Comparison of ENCODE assay signal across 1 cellular context in the genomic region with DNA sequence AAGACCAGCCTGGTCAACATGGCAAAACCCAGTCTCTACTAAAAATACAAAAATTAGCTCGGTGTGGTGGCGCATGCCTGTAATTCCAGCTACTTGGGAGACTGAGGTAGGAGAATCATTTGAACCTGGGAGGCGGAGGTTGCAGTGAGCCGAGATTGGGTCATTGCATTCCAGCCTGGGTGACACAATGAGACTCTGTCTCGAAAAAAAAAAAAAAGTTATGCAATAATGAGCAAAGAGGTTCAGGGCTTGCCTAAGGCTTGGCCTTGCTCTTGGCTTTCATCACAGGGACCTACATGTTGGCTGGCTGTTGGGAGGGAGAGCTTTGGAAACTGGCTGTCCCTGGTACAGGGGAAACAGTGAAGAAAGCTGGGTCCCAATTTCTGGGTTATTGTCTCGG.
TF ChIP-seq lines count a peak whose summit lies in the region.
"Not testable (repeated sequence)": the region's sequence is repeated elsewhere in the genome, so short reads cannot be mapped to it uniquely, and the experiment has no call there.

No MANE protein-coding gene starts in this region.

TF ChIP-seq in HepG2, 621 proteins besides CTCF, POLR2A, EP300 and RAD21 (continues in another document):
- TF ChIP-seq HDAC2 (CRISPR knock-in tag; IDR thresholded peaks at IDR 0.05) (peak; percentile 91), ZNF335 (CRISPR knock-in tag; IDR thresholded peaks at IDR 0.05) (peak; percentile 89), ZNF24 (IDR thresholded peaks at IDR 0.05) (peak; percentile 68; the same call in 1 of the 2 replicates), ATF7 (IDR thresholded peaks at IDR 0.05) (peak; percentile 96), ATF7 (CRISPR knock-in tag; IDR thresholded peaks at IDR 0.05) (peak; percentile 93), FOXO1 (CRISPR knock-in tag; IDR thresholded peaks at IDR 0.05) (peak; percentile 66; the same call in 1 of the 2 replicates), ZFP41 (CRISPR knock-in tag; IDR thresholded peaks at IDR 0.05; ENCODE audit: borderline replicate concordance) (0 out of 2 replicates have a peak, but pooled peaks have one; percentile 51), MIER2 (CRISPR knock-in tag; IDR thresholded peaks at IDR 0.05) (peak; percentile 83), NR2F1 (CRISPR knock-in tag; IDR thresholded peaks at IDR 0.05) (peak; percentile 54 to 70; a peak in 2 of 4 replicates), BORCS8-MEF2B (CRISPR knock-in tag; IDR thresholded peaks at IDR 0.05) (peak; percentile 67; the same call in 1 of the 2 replicates), ZNF143 (CRISPR knock-in tag; IDR thresholded peaks at IDR 0.05) (0 out of 2 replicates have a peak, but pooled peaks have one; percentile 36), ZNF124 (CRISPR knock-in tag; IDR thresholded peaks at IDR 0.05) (peak; percentile 95; the same call in 1 of the 2 replicates), PHF5A (CRISPR knock-in tag; IDR thresholded peaks at IDR 0.05; ENCODE audit: low read depth, unreplicated experiment) (peak; percentile 82), SP140L (CRISPR knock-in tag; IDR thresholded peaks at IDR 0.05; ENCODE audit: borderline replicate concordance) (0 out of 2 replicates have a peak, but pooled peaks have one; percentile 39), FOXA1 (CRISPR knock-in tag; IDR thresholded peaks at IDR 0.05) (0 out of 2 replicates have a peak, but pooled peaks have one; percentile 30), ZNF34 (CRISPR knock-in tag; IDR thresholded peaks at IDR 0.05; ENCODE audit: borderline replicate concordance) (0 out of 2 replicates have a peak, but pooled peaks have one; percentile 68), MED1 (CRISPR knock-in tag; IDR thresholded peaks at IDR 0.05) (peak; percentile 84), ZNF614 (CRISPR knock-in tag; IDR thresholded peaks at IDR 0.05; ENCODE audit: borderline replicate concordance) (peak; percentile 83), ZBTB21 (CRISPR knock-in tag; IDR thresholded peaks at IDR 0.05) (peak; percentile 64; the same call in 1 of the 2 replicates), BHLHE40 (IDR thresholded peaks at IDR 0.05; ENCODE audit: low read length) (0 out of 2 replicates have a peak, but pooled peaks have one; percentile 8), GATAD1 (CRISPR knock-in tag; IDR thresholded peaks at IDR 0.05) (peak; percentile 61), YEATS4 (CRISPR knock-in tag; IDR thresholded peaks at IDR 0.05; ENCODE audit: borderline replicate concordance) (0 out of 2 replicates have a peak, but pooled peaks have one; percentile 45), ZNF878 (CRISPR knock-in tag; IDR thresholded peaks at IDR 0.05) (peak; percentile 97), MIER3 (CRISPR knock-in tag; IDR thresholded peaks at IDR 0.05; ENCODE audit: borderline replicate concordance) (peak; percentile 94; the same call in 1 of the 2 replicates), ZNF547 (CRISPR knock-in tag; IDR thresholded peaks at IDR 0.05) (peak; percentile 46; the same call in 1 of the 2 replicates), MAZ (CRISPR knock-in tag; IDR thresholded peaks at IDR 0.05; ENCODE audit: low read depth) (peak; percentile 78; the same call in 1 of the 2 replicates), DMAP1 (CRISPR knock-in tag; IDR thresholded peaks at IDR 0.05) (peak; percentile 64; the same call in 1 of the 2 replicates), TBX3 (IDR thresholded peaks at IDR 0.05; ENCODE audit: borderline replicate concordance) (peak; percentile 37; the same call in 1 of the 2 replicates), JUN (CRISPR knock-in tag; IDR thresholded peaks at IDR 0.05) (peak; percentile 83), U2AF2 (IDR thresholded peaks at IDR 0.05; ENCODE audit: low read depth, low read length) (peak; percentile 37; the same call in 1 of the 2 replicates), SAP130 (CRISPR knock-in tag; IDR thresholded peaks at IDR 0.05; ENCODE audit: low read depth) (peak; percentile 89)
- TF ChIP-seq, protein P1, sequence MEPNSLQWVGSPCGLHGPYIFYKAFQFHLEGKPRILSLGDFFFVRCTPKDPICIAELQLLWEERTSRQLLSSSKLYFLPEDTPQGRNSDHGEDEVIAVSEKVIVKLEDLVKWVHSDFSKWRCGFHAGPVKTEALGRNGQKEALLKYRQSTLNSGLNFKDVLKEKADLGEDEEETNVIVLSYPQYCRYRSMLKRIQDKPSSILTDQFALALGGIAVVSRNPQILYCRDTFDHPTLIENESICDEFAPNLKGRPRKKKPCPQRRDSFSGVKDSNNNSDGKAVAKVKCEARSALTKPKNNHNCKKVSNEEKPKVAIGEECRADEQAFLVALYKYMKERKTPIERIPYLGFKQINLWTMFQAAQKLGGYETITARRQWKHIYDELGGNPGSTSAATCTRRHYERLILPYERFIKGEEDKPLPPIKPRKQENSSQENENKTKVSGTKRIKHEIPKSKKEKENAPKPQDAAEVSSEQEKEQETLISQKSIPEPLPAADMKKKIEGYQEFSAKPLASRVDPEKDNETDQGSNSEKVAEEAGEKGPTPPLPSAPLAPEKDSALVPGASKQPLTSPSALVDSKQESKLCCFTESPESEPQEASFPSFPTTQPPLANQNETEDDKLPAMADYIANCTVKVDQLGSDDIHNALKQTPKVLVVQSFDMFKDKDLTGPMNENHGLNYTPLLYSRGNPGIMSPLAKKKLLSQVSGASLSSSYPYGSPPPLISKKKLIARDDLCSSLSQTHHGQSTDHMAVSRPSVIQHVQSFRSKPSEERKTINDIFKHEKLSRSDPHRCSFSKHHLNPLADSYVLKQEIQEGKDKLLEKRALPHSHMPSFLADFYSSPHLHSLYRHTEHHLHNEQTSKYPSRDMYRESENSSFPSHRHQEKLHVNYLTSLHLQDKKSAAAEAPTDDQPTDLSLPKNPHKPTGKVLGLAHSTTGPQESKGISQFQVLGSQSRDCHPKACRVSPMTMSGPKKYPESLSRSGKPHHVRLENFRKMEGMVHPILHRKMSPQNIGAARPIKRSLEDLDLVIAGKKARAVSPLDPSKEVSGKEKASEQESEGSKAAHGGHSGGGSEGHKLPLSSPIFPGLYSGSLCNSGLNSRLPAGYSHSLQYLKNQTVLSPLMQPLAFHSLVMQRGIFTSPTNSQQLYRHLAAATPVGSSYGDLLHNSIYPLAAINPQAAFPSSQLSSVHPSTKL (CRISPR knock-in tag; IDR thresholded peaks at IDR 0.05) = peak; percentile 98
- TF ChIP-seq, protein P2, sequence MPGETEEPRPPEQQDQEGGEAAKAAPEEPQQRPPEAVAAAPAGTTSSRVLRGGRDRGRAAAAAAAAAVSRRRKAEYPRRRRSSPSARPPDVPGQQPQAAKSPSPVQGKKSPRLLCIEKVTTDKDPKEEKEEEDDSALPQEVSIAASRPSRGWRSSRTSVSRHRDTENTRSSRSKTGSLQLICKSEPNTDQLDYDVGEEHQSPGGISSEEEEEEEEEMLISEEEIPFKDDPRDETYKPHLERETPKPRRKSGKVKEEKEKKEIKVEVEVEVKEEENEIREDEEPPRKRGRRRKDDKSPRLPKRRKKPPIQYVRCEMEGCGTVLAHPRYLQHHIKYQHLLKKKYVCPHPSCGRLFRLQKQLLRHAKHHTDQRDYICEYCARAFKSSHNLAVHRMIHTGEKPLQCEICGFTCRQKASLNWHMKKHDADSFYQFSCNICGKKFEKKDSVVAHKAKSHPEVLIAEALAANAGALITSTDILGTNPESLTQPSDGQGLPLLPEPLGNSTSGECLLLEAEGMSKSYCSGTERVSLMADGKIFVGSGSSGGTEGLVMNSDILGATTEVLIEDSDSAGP (CRISPR knock-in tag; IDR thresholded peaks at IDR 0.05; ENCODE audit: borderline replicate concordance) = peak; percentile 45
- TF ChIP-seq, protein P3, sequence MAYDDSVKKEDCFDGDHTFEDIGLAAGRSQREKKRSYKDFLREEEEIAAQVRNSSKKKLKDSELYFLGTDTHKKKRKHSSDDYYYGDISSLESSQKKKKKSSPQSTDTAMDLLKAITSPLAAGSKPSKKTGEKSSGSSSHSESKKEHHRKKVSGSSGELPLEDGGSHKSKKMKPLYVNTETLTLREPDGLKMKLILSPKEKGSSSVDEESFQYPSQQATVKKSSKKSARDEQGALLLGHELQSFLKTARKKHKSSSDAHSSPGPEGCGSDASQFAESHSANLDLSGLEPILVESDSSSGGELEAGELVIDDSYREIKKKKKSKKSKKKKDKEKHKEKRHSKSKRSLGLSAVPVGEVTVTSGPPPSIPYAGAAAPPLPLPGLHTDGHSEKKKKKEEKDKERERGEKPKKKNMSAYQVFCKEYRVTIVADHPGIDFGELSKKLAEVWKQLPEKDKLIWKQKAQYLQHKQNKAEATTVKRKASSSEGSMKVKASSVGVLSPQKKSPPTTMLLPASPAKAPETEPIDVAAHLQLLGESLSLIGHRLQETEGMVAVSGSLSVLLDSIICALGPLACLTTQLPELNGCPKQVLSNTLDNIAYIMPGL (CRISPR knock-in tag; IDR thresholded peaks at IDR 0.05; ENCODE audit: borderline replicate concordance in 1 of 2, low read depth in 1 of 2) = peak; percentile 46 to 60; a peak in 3 of 4 replicates
- not testable (repeated sequence) for TF ChIP-seq FOXA1 (IDR thresholded peaks at IDR 0.05); MAZ (IDR thresholded peaks at IDR 0.05; ENCODE audit: borderline replicate concordance, low read depth, low read length)
- TF ChIP-seq, protein P4, sequence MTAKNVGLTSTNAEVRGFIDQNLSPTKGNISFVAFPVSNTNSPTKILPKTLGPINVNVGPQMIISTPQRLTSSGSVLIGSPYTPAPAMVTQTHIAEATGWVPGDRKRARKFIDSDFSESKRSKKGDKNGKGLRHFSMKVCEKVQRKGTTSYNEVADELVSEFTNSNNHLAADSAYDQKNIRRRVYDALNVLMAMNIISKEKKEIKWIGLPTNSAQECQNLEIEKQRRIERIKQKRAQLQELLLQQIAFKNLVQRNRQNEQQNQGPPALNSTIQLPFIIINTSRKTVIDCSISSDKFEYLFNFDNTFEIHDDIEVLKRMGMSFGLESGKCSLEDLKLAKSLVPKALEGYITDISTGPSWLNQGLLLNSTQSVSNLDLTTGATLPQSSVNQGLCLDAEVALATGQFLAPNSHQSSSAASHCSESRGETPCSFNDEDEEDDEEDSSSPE (CRISPR knock-in tag; IDR thresholded peaks at IDR 0.05) = peak; percentile 40; the same call in 1 of the 2 replicates
- TF ChIP-seq, protein P5, sequence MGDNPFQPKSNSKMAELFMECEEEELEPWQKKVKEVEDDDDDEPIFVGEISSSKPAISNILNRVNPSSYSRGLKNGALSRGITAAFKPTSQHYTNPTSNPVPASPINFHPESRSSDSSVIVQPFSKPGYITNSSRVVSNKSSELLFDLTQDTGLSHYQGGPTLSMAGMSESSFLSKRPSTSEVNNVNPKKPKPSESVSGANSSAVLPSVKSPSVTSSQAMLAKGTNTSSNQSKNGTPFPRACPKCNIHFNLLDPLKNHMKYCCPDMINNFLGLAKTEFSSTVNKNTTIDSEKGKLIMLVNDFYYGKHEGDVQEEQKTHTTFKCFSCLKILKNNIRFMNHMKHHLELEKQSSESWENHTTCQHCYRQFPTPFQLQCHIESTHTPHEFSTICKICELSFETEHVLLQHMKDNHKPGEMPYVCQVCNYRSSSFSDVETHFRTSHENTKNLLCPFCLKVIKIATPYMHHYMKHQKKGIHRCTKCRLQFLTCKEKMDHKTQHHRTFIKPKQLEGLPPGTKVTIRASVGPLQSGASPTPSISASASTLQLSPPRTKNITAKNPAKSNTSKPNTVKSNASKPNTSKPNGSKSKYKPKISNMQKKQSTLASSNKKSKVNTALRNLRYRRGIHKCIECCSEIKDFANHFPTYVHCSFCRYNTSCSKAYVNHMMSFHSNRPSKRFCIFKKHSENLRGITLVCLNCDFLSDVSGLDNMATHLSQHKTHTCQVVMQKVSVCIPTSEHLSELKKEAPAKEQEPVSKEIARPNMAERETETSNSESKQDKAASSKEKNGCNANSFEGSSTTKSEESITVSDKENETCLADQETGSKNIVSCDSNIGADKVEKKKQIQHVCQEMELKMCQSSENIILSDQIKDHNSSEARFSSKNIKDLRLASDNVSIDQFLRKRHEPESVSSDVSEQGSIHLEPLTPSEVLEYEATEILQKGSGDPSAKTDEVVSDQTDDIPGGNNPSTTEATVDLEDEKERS (CRISPR knock-in tag; IDR thresholded peaks at IDR 0.05) = peak; percentile 95
- TF ChIP-seq, protein P6, sequence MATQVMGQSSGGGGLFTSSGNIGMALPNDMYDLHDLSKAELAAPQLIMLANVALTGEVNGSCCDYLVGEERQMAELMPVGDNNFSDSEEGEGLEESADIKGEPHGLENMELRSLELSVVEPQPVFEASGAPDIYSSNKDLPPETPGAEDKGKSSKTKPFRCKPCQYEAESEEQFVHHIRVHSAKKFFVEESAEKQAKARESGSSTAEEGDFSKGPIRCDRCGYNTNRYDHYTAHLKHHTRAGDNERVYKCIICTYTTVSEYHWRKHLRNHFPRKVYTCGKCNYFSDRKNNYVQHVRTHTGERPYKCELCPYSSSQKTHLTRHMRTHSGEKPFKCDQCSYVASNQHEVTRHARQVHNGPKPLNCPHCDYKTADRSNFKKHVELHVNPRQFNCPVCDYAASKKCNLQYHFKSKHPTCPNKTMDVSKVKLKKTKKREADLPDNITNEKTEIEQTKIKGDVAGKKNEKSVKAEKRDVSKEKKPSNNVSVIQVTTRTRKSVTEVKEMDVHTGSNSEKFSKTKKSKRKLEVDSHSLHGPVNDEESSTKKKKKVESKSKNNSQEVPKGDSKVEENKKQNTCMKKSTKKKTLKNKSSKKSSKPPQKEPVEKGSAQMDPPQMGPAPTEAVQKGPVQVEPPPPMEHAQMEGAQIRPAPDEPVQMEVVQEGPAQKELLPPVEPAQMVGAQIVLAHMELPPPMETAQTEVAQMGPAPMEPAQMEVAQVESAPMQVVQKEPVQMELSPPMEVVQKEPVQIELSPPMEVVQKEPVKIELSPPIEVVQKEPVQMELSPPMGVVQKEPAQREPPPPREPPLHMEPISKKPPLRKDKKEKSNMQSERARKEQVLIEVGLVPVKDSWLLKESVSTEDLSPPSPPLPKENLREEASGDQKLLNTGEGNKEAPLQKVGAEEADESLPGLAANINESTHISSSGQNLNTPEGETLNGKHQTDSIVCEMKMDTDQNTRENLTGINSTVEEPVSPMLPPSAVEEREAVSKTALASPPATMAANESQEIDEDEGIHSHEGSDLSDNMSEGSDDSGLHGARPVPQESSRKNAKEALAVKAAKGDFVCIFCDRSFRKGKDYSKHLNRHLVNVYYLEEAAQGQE (IDR thresholded peaks at IDR 0.05; ENCODE audit: borderline replicate concordance in 1 of 2, low read depth in 1 of 2, low read length in 2 of 2) = peak in 1 of 2 experiments; percentile 28; a peak in 1 of 4 replicates
- TF ChIP-seq, protein P7, sequence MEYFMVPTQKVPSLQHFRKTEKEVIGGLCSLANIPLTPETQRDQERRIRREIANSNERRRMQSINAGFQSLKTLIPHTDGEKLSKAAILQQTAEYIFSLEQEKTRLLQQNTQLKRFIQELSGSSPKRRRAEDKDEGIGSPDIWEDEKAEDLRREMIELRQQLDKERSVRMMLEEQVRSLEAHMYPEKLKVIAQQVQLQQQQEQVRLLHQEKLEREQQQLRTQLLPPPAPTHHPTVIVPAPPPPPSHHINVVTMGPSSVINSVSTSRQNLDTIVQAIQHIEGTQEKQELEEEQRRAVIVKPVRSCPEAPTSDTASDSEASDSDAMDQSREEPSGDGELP (IDR thresholded peaks at IDR 0.05; ENCODE audit: borderline replicate concordance, low read depth) = peak; percentile 18; the same call in 1 of the 2 replicates
- TF ChIP-seq, protein P8, sequence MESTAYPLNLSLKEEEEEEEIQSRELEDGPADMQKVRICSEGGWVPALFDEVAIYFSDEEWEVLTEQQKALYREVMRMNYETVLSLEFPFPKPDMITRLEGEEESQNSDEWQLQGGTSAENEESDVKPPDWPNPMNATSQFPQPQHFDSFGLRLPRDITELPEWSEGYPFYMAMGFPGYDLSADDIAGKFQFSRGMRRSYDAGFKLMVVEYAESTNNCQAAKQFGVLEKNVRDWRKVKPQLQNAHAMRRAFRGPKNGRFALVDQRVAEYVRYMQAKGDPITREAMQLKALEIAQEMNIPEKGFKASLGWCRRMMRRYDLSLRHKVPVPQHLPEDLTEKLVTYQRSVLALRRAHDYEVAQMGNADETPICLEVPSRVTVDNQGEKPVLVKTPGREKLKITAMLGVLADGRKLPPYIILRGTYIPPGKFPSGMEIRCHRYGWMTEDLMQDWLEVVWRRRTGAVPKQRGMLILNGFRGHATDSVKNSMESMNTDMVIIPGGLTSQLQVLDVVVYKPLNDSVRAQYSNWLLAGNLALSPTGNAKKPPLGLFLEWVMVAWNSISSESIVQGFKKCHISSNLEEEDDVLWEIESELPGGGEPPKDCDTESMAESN (CRISPR knock-in tag; conservative IDR thresholded peaks at IDR 0.05) = peak; percentile 68; the same call in 1 of the 2 replicates
